Comparison of ENCODE assay signal across 2 cellular contexts in genomic region chr11:30983810-30984441, GRCh38.
TF ChIP-seq lines count a peak whose summit lies in the region.

No MANE protein-coding gene starts in this region.

TF ChIP-seq in GM23338, 12 proteins besides CTCF, POLR2A, EP300 and RAD21:
- TF ChIP-seq ETS1 (IDR thresholded peaks at IDR 0.05) (no peak), STAT1 (IDR thresholded peaks at IDR 0.05; ENCODE audit: unreplicated experiment) (no peak), EZH2phosphoT487 (IDR thresholded peaks at IDR 0.05; ENCODE audit: unreplicated experiment) (no peak), CREB1 (CRISPR knock-in tag; IDR thresholded peaks at IDR 0.05; ENCODE audit: low read depth) (no peak), JUNB (IDR thresholded peaks at IDR 0.05; ENCODE audit: unreplicated experiment) (no peak), REST (IDR thresholded peaks at IDR 0.05; ENCODE audit: unreplicated experiment) (no peak), POLR2AphosphoS5 (IDR thresholded peaks at IDR 0.05; ENCODE audit: low read depth) (no peak), ZNF331 (CRISPR knock-in tag; IDR thresholded peaks at IDR 0.05; ENCODE audit: low read depth) (no peak)

TF ChIP-seq in H1, 55 proteins besides CTCF, POLR2A, EP300 and RAD21:
- TF ChIP-seq NRF1 (IDR thresholded peaks at IDR 0.05; ENCODE audit: low read depth, low read length) (no peak), EGR1 (IDR thresholded peaks at IDR 0.05; ENCODE audit: borderline replicate concordance, low read depth, low read length) (no peak), SIRT6 (IDR thresholded peaks at IDR 0.05; ENCODE audit: low read length) (no peak), RNF2 (IDR thresholded peaks at IDR 0.05; ENCODE audit: borderline replicate concordance, low read depth, low read length, missing control alignments, poor library complexity, severe bottlenecking) (no peak), TBP (IDR thresholded peaks at IDR 0.05; ENCODE audit: low read depth, low read length) (no peak), CHD7 (IDR thresholded peaks at IDR 0.05; ENCODE audit: insufficient replicate concordance, low read length) (no peak), POLR2AphosphoS5 (IDR thresholded peaks at IDR 0.05; ENCODE audit: low read depth, low read length) (no peak), CTBP2 (IDR thresholded peaks at IDR 0.05; ENCODE audit: borderline replicate concordance, insufficient read depth, insufficient read length, low read length) (no peak)
